ENCODE assay signal across 8 cellular contexts in the genomic region with DNA sequence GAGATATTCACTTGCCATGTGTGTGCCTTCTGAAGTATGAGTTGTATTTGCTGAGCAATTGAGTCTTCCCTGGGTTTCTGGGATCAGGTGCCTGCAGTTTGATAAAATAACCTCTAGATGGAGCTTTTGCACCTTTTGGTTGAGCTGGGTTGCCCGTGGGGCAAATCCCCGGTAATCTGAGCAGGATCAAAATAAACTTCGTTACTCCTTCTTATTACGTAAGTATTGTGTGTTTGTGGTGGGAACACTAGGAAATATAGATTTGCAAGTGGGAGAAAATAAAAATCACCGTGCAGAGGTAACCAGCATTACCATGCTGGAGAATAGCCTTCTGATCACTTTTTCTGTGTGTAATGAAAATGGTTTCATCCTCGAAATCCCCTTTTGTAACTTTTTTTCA.
A peak's percentile ranks its signal among the peaks of the same experiment; 100 is the strongest.
DNase-seq lines count a peak whose midpoint lies in the region; ATAC-seq and TF ChIP-seq lines count a peak whose summit lies in the region.

No MANE protein-coding gene starts in this region.

- no peak overlapping the region for H3K27ac ChIP-seq in GM23338 (ENCODE audit: low read depth)
- no peak overlapping the region for H3K27ac ChIP-seq in PC-9
- no peak overlapping the region for H3K27ac ChIP-seq in ovary

- H3K79me2 ChIP-seq in GM23338 (replicated peaks; ENCODE audit: insufficient read depth): no peaks in the 10 kb centered on the region
- H3K79me2 ChIP-seq in PC-9 (ENCODE audit: low read depth): no peaks in the 10 kb centered on the region

- H3K9me3 ChIP-seq in PC-9 (ENCODE audit: insufficient read depth, low read depth) (no peaks in the 10 kb centered on the region), ovary (no peaks in the 10 kb centered on the region)

- POLR2A ChIA-PET in PC-9 (lab: Charles Lee; ENCODE audit: unreplicated experiment): interaction anchor here (0.6 kb wide), 1 partner anchor 267 kb away, joined by 3 read pairs; no protein-coding TSS in a partner anchor

- H3K4me1 ChIP-seq in GM23338 (ENCODE audit: insufficient read depth) (no peaks in the 10 kb centered on the region), PC-9 (replicated peaks; ENCODE audit: insufficient read depth) (0 out of 2 replicates have a peak, but pooled peaks cover under 1% of the 10 kb centered on the region), ovary (ENCODE audit: insufficient read depth) (no peaks in the 10 kb centered on the region)

- no peaks in the 10 kb centered on the region for H3K36me3 Mint-ChIP-seq in GM23338 (ENCODE audit: low read depth)

- no peaks in the 10 kb centered on the region for H3K4me1 Mint-ChIP-seq in GM23338

- intact Hi-C loops in PC-9 (cut with micrococcal nuclease; ENCODE audit: unreplicated experiment) (loop anchor here (1.0 to 5.0 kb wide), 6 partner anchors 119 to 624 kb away; no protein-coding TSS in a partner anchor), ovary (cut with DNase I) (no loop called here)

- H3K27me3 ChIP-seq in GM23338 (ENCODE audit: insufficient read depth) (no peaks in the 10 kb centered on the region), PC-9 (ENCODE audit: insufficient read depth, low read depth) (no peaks in the 10 kb centered on the region), ovary (no peaks in the 10 kb centered on the region)

- H3K27me3 Mint-ChIP-seq in GM23338 (ENCODE audit: insufficient read depth, low read depth, poor library complexity): no peaks in the 10 kb centered on the region

- WGBS in ovary, 3 donors: 82 to 83% (median 82%) methylated on average over 6 of the region's 6 CpGs

- H3K27ac Mint-ChIP-seq in GM23338: no peak overlapping the region

- no peak overlapping the region for H3K4me3 Mint-ChIP-seq in GM23338

- H3K36me3 ChIP-seq in GM23338 (ENCODE audit: insufficient read depth) (no peaks in the 10 kb centered on the region), PC-9 (ENCODE audit: low read depth) (no peaks in the 10 kb centered on the region), ovary (no peaks in the 10 kb centered on the region)

- H3F3A ChIP-seq in GM23338 (replicated peaks; ENCODE audit: low read depth) (no peaks in the 10 kb centered on the region), PC-9 (ENCODE audit: insufficient read depth, low read depth) (no peaks in the 10 kb centered on the region)

- no peaks in the 10 kb centered on the region for H3K9me3 Mint-ChIP-seq in GM23338

- H4K20me1 ChIP-seq in GM23338 (replicated peaks; ENCODE audit: insufficient read depth): no peaks in the 10 kb centered on the region
- no peaks in the 10 kb centered on the region for H4K20me1 ChIP-seq in PC-9 (ENCODE audit: insufficient read depth)

- BruUV-seq in PC-9 (replicated peaks; lab: Mats Ljungman, UMichigan): no TSS peak

- H2AFZ ChIP-seq in GM23338 (no peak overlapping the region), PC-9 (no peak overlapping the region)

- H3K4me2 ChIP-seq in GM23338 (no peak overlapping the region), PC-9 (no peak overlapping the region)

- H3K9me2 ChIP-seq in GM23338 (ENCODE audit: insufficient read depth) (no peaks in the 10 kb centered on the region), PC-9 (ENCODE audit: insufficient read depth) (no peaks in the 10 kb centered on the region)

- no peak for DNase-seq in AG09309 (ENCODE audit: low read depth)
- peak; percentile 75 for DNase-seq in GM23338 (ENCODE audit: low spot score)
- peak; percentile 35 to 37 for DNase-seq in PC-9
- DNase-seq in fibroblast of the aortic adventitia (ENCODE audit: low read depth): peak; percentile 49
- no peak for DNase-seq in NK-92 (lab: John Stamatoyannopoulos, UW; ENCODE audit: unreplicated experiment)
- DNase-seq in activated T-cell treated with anti-CD3 and anti-CD28 coated beads for 4 hours: no peak
- no peak for DNase-seq in ovary

- CTCF ChIA-PET in PC-9 (lab: Charles Lee): interaction anchor here (0.6 to 1.0 kb wide), 4 partner anchors 206 to 259 kb away, joined by 3 to 5 read pairs (median 4); no protein-coding TSS in a partner anchor

- TF ChIP-seq CTCF in AG09309 (IDR thresholded peaks at IDR 0.05; ENCODE audit: control insufficient read depth, insufficient read depth, low read depth, low read length, missing control alignments) (peak; percentile 54), GM23338 (conservative IDR thresholded peaks at IDR 0.05; ENCODE audit: low read depth in 2 of 2) (peak; percentile 81 to 94), PC-9 (conservative IDR thresholded peaks at IDR 0.05) (peak; percentile 68), fibroblast of the aortic adventitia (IDR thresholded peaks at IDR 0.05; ENCODE audit: insufficient read depth, low read length) (peak; percentile 60), ovary (IDR thresholded peaks at IDR 0.05) (no peak)

- H3K4me3 ChIP-seq in AG09309 (ENCODE audit: control insufficient read depth, low read depth, low read length) (no peak overlapping the region), GM23338 (no peak overlapping the region), PC-9 (no peak overlapping the region), fibroblast of the aortic adventitia (ENCODE audit: low read depth, low read length) (no peak overlapping the region), ovary (no peak overlapping the region)

- TF ChIP-seq POLR2A in ovary (IDR thresholded peaks at IDR 0.05): no peak

- ATAC-seq in GM23338 (peak; percentile 78), GM19035 (IDR thresholded peaks at IDR 0.05; ENCODE audit: unreplicated experiment) (no peak)

- no peak for TF ChIP-seq EP300 in ovary (IDR thresholded peaks at IDR 0.05)

TF ChIP-seq in GM23338, 12 proteins besides CTCF, POLR2A, EP300 and RAD21 (continues in another document):
- no peak for TF ChIP-seq POLR2AphosphoS5 (IDR thresholded peaks at IDR 0.05; ENCODE audit: low read depth)
- TF ChIP-seq EZH2 (IDR thresholded peaks at IDR 0.05; ENCODE audit: low read depth, unreplicated experiment): no peak
- TF ChIP-seq, protein P1, sequence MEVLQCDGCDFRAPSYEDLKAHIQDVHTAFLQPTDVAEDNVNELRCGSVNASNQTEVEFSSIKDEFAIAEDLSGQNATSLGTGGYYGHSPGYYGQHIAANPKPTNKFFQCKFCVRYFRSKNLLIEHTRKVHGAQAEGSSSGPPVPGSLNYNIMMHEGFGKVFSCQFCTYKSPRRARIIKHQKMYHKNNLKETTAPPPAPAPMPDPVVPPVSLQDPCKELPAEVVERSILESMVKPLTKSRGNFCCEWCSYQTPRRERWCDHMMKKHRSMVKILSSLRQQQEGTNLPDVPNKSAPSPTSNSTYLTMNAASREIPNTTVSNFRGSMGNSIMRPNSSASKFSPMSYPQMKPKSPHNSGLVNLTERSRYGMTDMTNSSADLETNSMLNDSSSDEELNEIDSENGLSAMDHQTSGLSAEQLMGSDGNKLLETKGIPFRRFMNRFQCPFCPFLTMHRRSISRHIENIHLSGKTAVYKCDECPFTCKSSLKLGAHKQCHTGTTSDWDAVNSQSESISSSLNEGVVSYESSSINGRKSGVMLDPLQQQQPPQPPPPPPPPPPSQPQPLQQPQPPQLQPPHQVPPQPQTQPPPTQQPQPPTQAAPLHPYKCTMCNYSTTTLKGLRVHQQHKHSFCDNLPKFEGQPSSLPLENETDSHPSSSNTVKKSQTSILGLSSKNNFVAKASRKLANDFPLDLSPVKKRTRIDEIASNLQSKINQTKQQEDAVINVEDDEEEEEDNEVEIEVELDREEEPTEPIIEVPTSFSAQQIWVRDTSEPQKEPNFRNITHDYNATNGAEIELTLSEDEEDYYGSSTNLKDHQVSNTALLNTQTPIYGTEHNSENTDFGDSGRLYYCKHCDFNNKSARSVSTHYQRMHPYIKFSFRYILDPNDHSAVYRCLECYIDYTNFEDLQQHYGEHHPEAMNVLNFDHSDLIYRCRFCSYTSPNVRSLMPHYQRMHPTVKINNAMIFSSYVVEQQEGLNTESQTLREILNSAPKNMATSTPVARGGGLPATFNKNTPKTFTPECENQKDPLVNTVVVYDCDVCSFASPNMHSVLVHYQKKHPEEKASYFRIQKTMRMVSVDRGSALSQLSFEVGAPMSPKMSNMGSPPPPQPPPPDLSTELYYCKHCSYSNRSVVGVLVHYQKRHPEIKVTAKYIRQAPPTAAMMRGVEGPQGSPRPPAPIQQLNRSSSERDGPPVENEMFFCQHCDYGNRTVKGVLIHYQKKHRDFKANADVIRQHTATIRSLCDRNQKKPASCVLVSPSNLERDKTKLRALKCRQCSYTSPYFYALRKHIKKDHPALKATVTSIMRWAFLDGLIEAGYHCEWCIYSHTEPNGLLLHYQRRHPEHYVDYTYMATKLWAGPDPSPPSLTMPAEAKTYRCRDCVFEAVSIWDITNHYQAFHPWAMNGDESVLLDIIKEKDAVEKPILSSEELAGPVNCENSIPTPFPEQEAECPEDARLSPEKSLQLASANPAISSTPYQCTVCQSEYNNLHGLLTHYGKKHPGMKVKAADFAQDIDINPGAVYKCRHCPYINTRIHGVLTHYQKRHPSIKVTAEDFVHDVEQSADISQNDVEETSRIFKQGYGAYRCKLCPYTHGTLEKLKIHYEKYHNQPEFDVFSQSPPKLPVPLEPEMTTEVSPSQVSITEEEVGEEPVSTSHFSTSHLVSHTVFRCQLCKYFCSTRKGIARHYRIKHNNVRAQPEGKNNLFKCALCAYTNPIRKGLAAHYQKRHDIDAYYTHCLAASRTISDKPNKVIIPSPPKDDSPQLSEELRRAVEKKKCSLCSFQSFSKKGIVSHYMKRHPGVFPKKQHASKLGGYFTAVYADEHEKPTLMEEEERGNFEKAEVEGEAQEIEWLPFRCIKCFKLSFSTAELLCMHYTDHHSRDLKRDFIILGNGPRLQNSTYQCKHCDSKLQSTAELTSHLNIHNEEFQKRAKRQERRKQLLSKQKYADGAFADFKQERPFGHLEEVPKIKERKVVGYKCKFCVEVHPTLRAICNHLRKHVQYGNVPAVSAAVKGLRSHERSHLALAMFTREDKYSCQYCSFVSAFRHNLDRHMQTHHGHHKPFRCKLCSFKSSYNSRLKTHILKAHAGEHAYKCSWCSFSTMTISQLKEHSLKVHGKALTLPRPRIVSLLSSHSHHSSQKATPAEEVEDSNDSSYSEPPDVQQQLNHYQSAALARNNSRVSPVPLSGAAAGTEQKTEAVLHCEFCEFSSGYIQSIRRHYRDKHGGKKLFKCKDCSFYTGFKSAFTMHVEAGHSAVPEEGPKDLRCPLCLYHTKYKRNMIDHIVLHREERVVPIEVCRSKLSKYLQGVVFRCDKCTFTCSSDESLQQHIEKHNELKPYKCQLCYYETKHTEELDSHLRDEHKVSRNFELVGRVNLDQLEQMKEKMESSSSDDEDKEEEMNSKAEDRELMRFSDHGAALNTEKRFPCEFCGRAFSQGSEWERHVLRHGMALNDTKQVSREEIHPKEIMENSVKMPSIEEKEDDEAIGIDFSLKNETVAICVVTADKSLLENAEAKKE (CRISPR knock-in tag; IDR thresholded peaks at IDR 0.05): no peak

Comparison
In these comparisons a context has a peak if more than half of its experiments do, and no peak if none do; other contexts are left out.
1. DNase-seq: peak in GM23338 (single experiment), PC-9 (2 of 2) and fibroblast of the aortic adventitia (single experiment); none in AG09309 (single experiment), NK-92 (single experiment), activated T-cell treated with anti-CD3 and anti-CD28 coated beads for 4 hours (single experiment) and ovary (0 of 5).
2. CTCF ChIP-seq: peak in AG09309 (single experiment), GM23338 (2 of 2), PC-9 (single experiment) and fibroblast of the aortic adventitia (single experiment); none in ovary (0 of 3).